ENCODE assay signal across 26 cellular contexts in the genomic region with DNA sequence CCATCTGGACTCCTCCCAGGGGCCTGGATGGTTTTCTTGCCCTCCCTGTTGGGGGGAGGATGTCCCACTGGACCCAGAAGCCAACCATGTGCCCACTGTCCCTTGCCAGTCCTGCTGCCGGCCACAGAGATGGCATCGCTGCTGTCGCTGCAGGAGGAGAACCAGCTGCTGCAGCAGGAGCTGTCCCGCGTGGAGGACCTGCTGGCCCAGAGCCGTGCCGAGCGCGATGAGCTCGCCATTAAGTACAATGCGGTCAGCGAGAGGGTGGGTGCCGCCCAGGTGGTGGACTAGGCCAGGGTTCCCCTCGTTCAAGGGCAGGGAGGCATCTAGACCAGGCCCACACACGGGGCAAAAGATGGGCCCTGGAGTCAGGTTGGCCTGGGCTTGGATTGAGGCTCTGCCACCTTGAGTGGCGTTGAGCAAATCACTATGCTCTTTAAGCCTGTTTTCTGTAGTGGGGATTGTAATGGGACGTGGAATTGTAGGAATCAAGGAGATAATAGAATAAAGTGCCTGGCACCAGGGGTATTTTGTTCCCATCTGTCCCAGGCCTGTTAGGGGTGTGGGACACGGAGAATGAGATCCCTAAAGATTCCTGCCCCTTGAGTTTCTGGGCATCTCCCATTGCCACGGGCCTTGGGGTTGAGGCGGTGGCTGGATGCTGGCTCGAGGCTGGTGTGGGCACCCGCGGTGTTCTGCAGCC. TPM values are rescaled to one million over a fixed set of nuclear protein-coding genes. Genes with fewer than 3 reads are reported as not detected.
A peak's percentile ranks its signal among the peaks of the same experiment; 100 is the strongest.
DNase-seq lines count a peak whose midpoint lies in the region; ATAC-seq and TF ChIP-seq lines count a peak whose summit lies in the region.
"Had no signal": no experiment of that assay in that cellular context is flagged by ENCODE, and none has a peak within 500 bp of the region (broad histone marks: within the 10 kb centered on the region; RNA-seq: fewer than 3 reads in every experiment).

No MANE protein-coding gene starts in this region.

- ATAC-seq in HG02973 (IDR thresholded peaks at IDR 0.05; ENCODE audit: unreplicated experiment) = no peak
- ATAC-seq: activated CD8-positive, alpha-beta T cell treated with anti-CD3 and anti-CD28 coated beads for 36 hours; activated naive CD4-positive, alpha-beta T cell treated with anti-CD3 and anti-CD28 coated beads, Interleukin-2, amount 50 U/mL, for 72 hours; GM12878; natural killer cell treated with Interleukin-12 subunit alpha and Interleukin-12 subunit beta and Interleukin-15 and Interleukin-18, amount 100 ng/mL, for 72 hours; PC-3; right lobe of liver; stimulated activated memory B cell treated with anti-CD40 and anti-IgM and Interleukin-4, amounts not matched to agents 10 μg/mL and 1 μg/mL and 100 μg/mL, for 72 hours had no signal

- peak overlapping the region; percentile 29 for H3K27ac Mint-ChIP-seq in nephron progenitor cell
- H3K27ac Mint-ChIP-seq: activated CD8-positive, alpha-beta T cell treated with anti-CD3 and anti-CD28 coated beads for 36 hours; dendritic cell treated with granulocyte-macrophage colony-stimulating factor and Interleukin-4, amounts not matched to agents 40 ng/mL and 50 ng/mL, for 4 days; natural killer cell treated with Interleukin-12 subunit alpha and Interleukin-12 subunit beta and Interleukin-15 and Interleukin-18, amount 100 ng/mL, for 72 hours had no signal

- WGBS in ectodermal cell, 2 experiments = 91 to 93% methylated on average over 23 of the region's 23 CpGs

- H3K4me3 ChIP-seq in ectodermal cell (ENCODE audit: insufficient read depth, low read depth, low read length) = peak overlapping the region; percentile 2
- H3K4me3 ChIP-seq: cardiac muscle cell, GM12878, right lobe of liver, suprapubic skin had no signal

- H3K9me3 ChIP-seq in ectodermal cell (ENCODE audit: control insufficient read depth, low read length) = no peaks in the 10 kb centered on the region
- H3K9me3 ChIP-seq: right lobe of liver, suprapubic skin had no signal

- peaks cover 5% of the 10 kb centered on the region for H3K27me3 Mint-ChIP-seq in nephron progenitor cell (ENCODE audit: low read depth, poor library complexity)
- H3K27me3 Mint-ChIP-seq: activated CD8-positive, alpha-beta T cell treated with anti-CD3 and anti-CD28 coated beads for 36 hours; natural killer cell treated with Interleukin-12 subunit alpha and Interleukin-12 subunit beta and Interleukin-15 and Interleukin-18, amount 100 ng/mL, for 72 hours; stimulated activated memory B cell treated with anti-CD40 and anti-IgM and Interleukin-4, amounts not matched to agents 10 μg/mL and 1 μg/mL and 100 μg/mL, for 72 hours had no signal

- no peaks in the 10 kb centered on the region for H3K27me3 ChIP-seq in ectodermal cell (ENCODE audit: control insufficient read depth, insufficient read depth, low read length, poor library complexity, severe bottlenecking)
- H3K27me3 ChIP-seq: cardiac muscle cell, right lobe of liver, suprapubic skin had no signal

- H3K4me1 Mint-ChIP-seq in nephron progenitor cell = peaks cover 65% of the 10 kb centered on the region

- H3K4me3 Mint-ChIP-seq in nephron progenitor cell = no peak overlapping the region
- H3K4me3 Mint-ChIP-seq: activated CD8-positive, alpha-beta T cell treated with anti-CD3 and anti-CD28 coated beads for 36 hours; CD14-positive monocyte; dendritic cell treated with granulocyte-macrophage colony-stimulating factor and Interleukin-4, amounts not matched to agents 40 ng/mL and 50 ng/mL, for 4 days; natural killer cell treated with Interleukin-12 subunit alpha and Interleukin-12 subunit beta and Interleukin-15 and Interleukin-18, amount 100 ng/mL, for 72 hours; stimulated activated memory B cell treated with anti-CD40 and anti-IgM and Interleukin-4, amounts not matched to agents 10 μg/mL and 1 μg/mL and 100 μg/mL, for 72 hours had no signal

- no peaks in the 10 kb centered on the region for H3K36me3 Mint-ChIP-seq in nephron progenitor cell (ENCODE audit: low read depth)
- H3K36me3 Mint-ChIP-seq: activated naive CD4-positive, alpha-beta T cell treated with anti-CD3 and anti-CD28 coated beads, Interleukin-2, amount 50 U/mL, for 72 hours; natural killer cell treated with Interleukin-12 subunit alpha and Interleukin-12 subunit beta and Interleukin-15 and Interleukin-18, amount 100 ng/mL, for 72 hours; stimulated activated memory B cell treated with anti-CD40 and anti-IgM and Interleukin-4, amounts not matched to agents 10 μg/mL and 1 μg/mL and 100 μg/mL, for 72 hours had no signal

- H3K36me3 ChIP-seq in ectodermal cell (ENCODE audit: control insufficient read depth, insufficient read depth, low read length) = no peaks in the 10 kb centered on the region
- H3K36me3 ChIP-seq: cardiac muscle cell, right lobe of liver, suprapubic skin had no signal

- peak; percentile 26 for DNase-seq in NCI-H2227 (lab: John Stamatoyannopoulos, UW; ENCODE audit: unreplicated experiment)
- DNase-seq in NCI-H2227 treated with DMSO at 0.1 percent for 48 hours (lab: John Stamatoyannopoulos, UW) = no peak
- no peak for DNase-seq in nephron progenitor cell
- no peak for DNase-seq in T-helper 1 cell
- no peak for DNase-seq in activated CD4-positive, alpha-beta T cell treated with anti-CD3 and anti-CD28 coated beads for 48 hours
- DNase-seq in DMS 273 (lab: John Stamatoyannopoulos, UW; ENCODE audit: unreplicated experiment) = no peak
- DNase-seq: activated CD8-positive, alpha-beta T cell treated with anti-CD3 and anti-CD28 coated beads for 36 hours; NCI-H526; NK-92 treated with Interleukin-12 subunit alpha and Interleukin-12 subunit beta, amount 100 ng/mL, for 24 hours; PC-3; Right ventricle myocardium superior; stimulated activated CD4-positive, alpha-beta T cell treated with anti-CD3 and anti-CD28 coated beads, Interleukin-4, amount 100 ng/mL, for 24 hours had no signal

- no peaks in the 10 kb centered on the region for H3K9me3 Mint-ChIP-seq in nephron progenitor cell
- H3K9me3 Mint-ChIP-seq: activated CD8-positive, alpha-beta T cell treated with anti-CD3 and anti-CD28 coated beads for 36 hours; activated naive CD4-positive, alpha-beta T cell treated with anti-CD3 and anti-CD28 coated beads, Interleukin-2, amount 50 U/mL, for 72 hours; CD14-positive monocyte; dendritic cell treated with granulocyte-macrophage colony-stimulating factor and Interleukin-4, amounts not matched to agents 40 ng/mL and 50 ng/mL, for 4 days; natural killer cell treated with Interleukin-12 subunit alpha and Interleukin-12 subunit beta and Interleukin-15 and Interleukin-18, amount 100 ng/mL, for 72 hours; stimulated activated memory B cell treated with anti-CD40 and anti-IgM and Interleukin-4, amounts not matched to agents 10 μg/mL and 1 μg/mL and 100 μg/mL, for 72 hours had no signal

- no peak for TF ChIP-seq CTCF in nephron progenitor cell (IDR thresholded peaks at IDR 0.05)

- H3K4me1 ChIP-seq in ectodermal cell (ENCODE audit: control insufficient read depth, insufficient read depth, low read length) = peaks cover 59% of the 10 kb centered on the region
- H3K4me1 ChIP-seq: right lobe of liver had no signal

- H3K27ac ChIP-seq in ectodermal cell (ENCODE audit: insufficient read depth, low read depth, low read length, poor library complexity, severe bottlenecking) = no peak overlapping the region
- H3K27ac ChIP-seq: 22Rv1, cardiac muscle cell, HL-60, right lobe of liver had no signal

RNA-seq across cellular contexts. Expression of a gene that starts 2.6 kb away (rescaled TPM):
- 61.3 TPM for polyA plus RNA-seq in ectodermal cell (2013, experiment 1 of 4)
- polyA plus RNA-seq in ectodermal cell (2013, experiment 2 of 4) = 60.1 TPM
- polyA plus RNA-seq in ectodermal cell (2013, experiment 3 of 4) = 43.9 TPM
- 50.1 TPM for polyA plus RNA-seq in ectodermal cell (2013, experiment 4 of 4)

RNA-seq across cellular contexts. Expression of a gene that starts 28.6 kb away (rescaled TPM):
- 2,448 TPM for polyA plus RNA-seq in ectodermal cell (2013, experiment 1 of 4)
- polyA plus RNA-seq in ectodermal cell (2013, experiment 2 of 4) = 3,281 TPM
- 16,052 TPM for polyA plus RNA-seq in ectodermal cell (2013, experiment 3 of 4)
- polyA plus RNA-seq in ectodermal cell (2013, experiment 4 of 4) = 9,026 TPM
- polyA plus RNA-seq: cardiac muscle cell, CD14-positive monocyte, fibroblast of lung had no signal

RNA-seq across cellular contexts. Expression of a gene that starts 56.1 kb away (rescaled TPM):
- polyA plus RNA-seq in ectodermal cell (2013, experiment 1 of 4) = 244 TPM
- polyA plus RNA-seq in ectodermal cell (2013, experiment 2 of 4) = 243 TPM
- 243 TPM for polyA plus RNA-seq in ectodermal cell (2013, experiment 3 of 4)
- polyA plus RNA-seq in ectodermal cell (2013, experiment 4 of 4) = 295 TPM
- polyA plus RNA-seq: CD14-positive monocyte had no signal
